Comparison of ENCODE assay signal across 7 cellular contexts in the genomic region with DNA sequence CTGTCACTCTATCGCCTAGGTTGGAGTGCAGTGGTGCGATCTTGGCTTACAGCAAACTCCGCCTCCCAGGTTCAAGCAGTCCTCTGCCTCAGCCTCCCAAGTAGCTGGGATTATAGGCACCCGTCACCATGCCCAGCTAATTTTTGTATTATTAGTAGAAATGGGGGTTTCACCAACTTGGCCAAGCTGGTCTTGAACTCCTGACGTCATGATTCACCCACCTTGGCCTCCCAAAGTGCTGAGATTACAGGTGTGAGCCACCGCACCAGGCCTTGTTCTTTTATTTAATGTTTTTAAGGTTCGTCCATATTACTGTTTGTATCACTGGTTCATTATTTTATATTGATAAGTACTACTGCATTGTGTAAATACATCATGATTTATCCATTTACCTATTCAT. TPM values are rescaled to one million over a fixed set of nuclear protein-coding genes. Genes with fewer than 3 reads are reported as not detected.
"Had no signal": no experiment of that assay in that cellular context is flagged by ENCODE, and none has a peak within 500 bp of the region (broad histone marks: within the 10 kb centered on the region; RNA-seq: fewer than 3 reads in every experiment).

No MANE protein-coding gene starts in this region.

- DNase-seq: GDM1, GF-D8 had no signal

- FAIRE-seq: GM12878, GM12891, GM12892, GM18507, GM19239 had no signal

- ATAC-seq: GM12878 had no signal

- H3K4me3 ChIP-seq: GM12878 had no signal

RNA-seq across cellular contexts. Expression of a gene that starts 10.2 kb away (rescaled TPM):
- polyA plus RNA-seq: GM12878 had no signal
